17 cellular contexts compared by ENCODE assay signal in the genomic region with DNA sequence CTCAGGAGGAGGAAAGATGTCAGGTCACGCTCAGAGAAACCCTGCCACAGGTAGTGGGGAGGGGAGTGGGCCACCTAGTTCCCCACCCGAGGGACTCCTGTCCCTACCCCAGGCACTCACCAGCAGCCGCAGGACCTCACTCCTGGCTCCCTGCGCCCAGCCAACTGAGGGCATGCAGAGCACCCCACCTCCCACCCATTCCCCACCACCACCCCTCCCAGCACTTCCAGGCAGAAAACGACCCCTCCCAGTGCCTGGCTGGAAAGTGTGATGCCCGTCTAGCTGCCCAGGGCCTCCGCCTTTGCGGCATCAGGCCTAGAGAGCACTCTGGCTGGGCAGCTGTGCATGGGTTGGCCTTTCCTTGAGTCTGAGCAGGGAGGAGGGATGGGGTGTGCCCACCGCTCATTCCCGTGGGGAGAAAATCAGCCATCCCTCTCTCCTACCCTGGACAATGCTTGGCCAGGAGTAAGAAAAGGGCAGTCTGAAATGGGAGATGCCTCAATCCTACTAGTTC. TPM values are rescaled to one million over a fixed set of nuclear protein-coding genes. Genes with fewer than 3 reads are reported as not detected.
DNase-seq lines count a peak whose midpoint lies in the region; ATAC-seq and TF ChIP-seq lines count a peak whose summit lies in the region.
"Had no signal": no experiment of that assay in that cellular context is flagged by ENCODE, and none has a peak within 500 bp of the region (broad histone marks: within the 10 kb centered on the region; RNA-seq: fewer than 3 reads in every experiment).

No MANE protein-coding gene starts in this region.

- H3K4me3 ChIP-seq in adrenal gland (no peak overlapping the region), esophagus squamous epithelium (no peak overlapping the region), neuronal stem cell (ENCODE audit: low read length in 2 of 2) (no peak overlapping the region), urinary bladder (ENCODE audit: low read depth, low read length) (no peak overlapping the region)

- H2BK5ac ChIP-seq in neuronal stem cell (ENCODE audit: low read length) = no peak overlapping the region

- TF ChIP-seq POLR2A in adrenal gland (IDR thresholded peaks at IDR 0.05) = no peak
- no peak for TF ChIP-seq POLR2A in esophagus squamous epithelium (IDR thresholded peaks at IDR 0.05)

- H3K27me3 ChIP-seq in adrenal gland (no peaks in the 10 kb centered on the region), esophagus squamous epithelium (no peaks in the 10 kb centered on the region), neuronal stem cell (ENCODE audit: control insufficient read depth in 3 of 3, insufficient read depth in 3 of 3, low read depth in 1 of 3, low read length in 3 of 3) (peaks cover 0 to 28% (median 0%) of the 10 kb centered on the region in 3 experiments)

- TF ChIP-seq CTCF in adrenal gland (IDR thresholded peaks at IDR 0.05) = no peak
- TF ChIP-seq CTCF in esophagus squamous epithelium (IDR thresholded peaks at IDR 0.05) = no peak

- no peak for ATAC-seq in GM21423 (IDR thresholded peaks at IDR 0.05; ENCODE audit: unreplicated experiment)

- no peak overlapping the region for H2BK12ac ChIP-seq in neuronal stem cell (ENCODE audit: low read length)

- no peak overlapping the region for H3K14ac ChIP-seq in neuronal stem cell (ENCODE audit: low read length)

- H2AK5ac ChIP-seq in neuronal stem cell (ENCODE audit: low read depth, low read length) = peak overlapping the region; percentile 57

- H2AFZ ChIP-seq in neuronal stem cell (ENCODE audit: low read length) = no peak overlapping the region

- H3K36me3 ChIP-seq in adrenal gland (replicated peaks in 1 of 2) (no peaks in the 10 kb centered on the region), esophagus squamous epithelium (no peaks in the 10 kb centered on the region), neuronal stem cell (replicated peaks in 1 of 2; ENCODE audit: control insufficient read depth in 2 of 2, insufficient read depth in 2 of 2, low read length in 2 of 2) (no peaks in the 10 kb centered on the region), urinary bladder (ENCODE audit: insufficient read depth) (no peaks in the 10 kb centered on the region)

- H3K79me1 ChIP-seq in neuronal stem cell (ENCODE audit: low read depth, low read length) = peaks cover 2% of the 10 kb centered on the region

- WGBS in adrenal gland, 4 donors = 69 to 80% (median 78%) methylated on average over 2 to 10 of the region's 10 CpGs
- WGBS in esophagus squamous epithelium, 2 donors = 80 to 95% methylated on average over 1 to 6 of the region's 10 CpGs
- WGBS in neuronal stem cell (ENCODE audit: extremely low coverage in 2 of 2, insufficient read length in 2 of 2, insufficient replicate concordance in 1 of 2), 2 donors = no CpG with 5 or more reads among the region's 10 CpGs
- 74% methylated on average over 10 of the region's 10 CpGs for WGBS in urinary bladder

- no peak overlapping the region for H3K4me3 Mint-ChIP-seq in activated T-cell treated with anti-CD3 and anti-CD28 coated beads, Interleukin-2, amount 50 U/mL, for 24 hours

- H3K27ac Mint-ChIP-seq in activated T-cell treated with anti-CD3 and anti-CD28 coated beads, Interleukin-2, amount 50 U/mL, for 24 hours = no peak overlapping the region

- no peak overlapping the region for H3K9ac ChIP-seq in neuronal stem cell (ENCODE audit: low read depth, low read length, poor library complexity)

- H3K27ac ChIP-seq in adrenal gland (peak overlapping the region in 3 of 5 donors; percentile 15 to 85 (median 17)), esophagus squamous epithelium (peak overlapping the region in 3 of 4 donors; percentile 26 to 73 (median 68)), neuronal stem cell (replicated peaks; ENCODE audit: low read length) (no peak overlapping the region), urinary bladder (ENCODE audit: low read depth) (peak overlapping the region; percentile 62)

- no peaks in the 10 kb centered on the region for H3K36me3 Mint-ChIP-seq in activated T-cell treated with anti-CD3 and anti-CD28 coated beads, Interleukin-2, amount 50 U/mL, for 24 hours (ENCODE audit: low read depth)

- H3K4me1 ChIP-seq in adrenal gland (replicated peaks in 1 of 2) (peaks cover 10 to 28% of the 10 kb centered on the region in 2 donors), esophagus squamous epithelium (peaks cover 32 to 66% (median 59%) of the 10 kb centered on the region in 3 donors), neuronal stem cell (ENCODE audit: control insufficient read depth in 2 of 2, insufficient read depth in 1 of 2, low read depth in 1 of 2, low read length in 2 of 2) (peaks cover 0 to 21% of the 10 kb centered on the region in 2 donors), urinary bladder (ENCODE audit: insufficient read depth) (peaks cover 6% of the 10 kb centered on the region)

- H2BK15ac ChIP-seq in neuronal stem cell (ENCODE audit: low read length) = no peak overlapping the region

- no peak overlapping the region for H3K4ac ChIP-seq in neuronal stem cell (ENCODE audit: low read length)

- no peak overlapping the region for H3K23ac ChIP-seq in neuronal stem cell (ENCODE audit: low read depth, low read length, poor library complexity)

- intact Hi-C loops in adrenal gland (cut with DNase I) (no loop called here), esophagus squamous epithelium (cut with DNase I) (loop anchor here (10.0 kb wide), 1 partner anchor 177 kb away; no protein-coding TSS in a partner anchor)

- no peaks in the 10 kb centered on the region for H3K9me3 Mint-ChIP-seq in activated T-cell treated with anti-CD3 and anti-CD28 coated beads, Interleukin-2, amount 50 U/mL, for 24 hours

- H2BK120ac ChIP-seq in neuronal stem cell (ENCODE audit: low read depth, low read length) = no peak overlapping the region

- H3K4me1 Mint-ChIP-seq in activated T-cell treated with anti-CD3 and anti-CD28 coated beads, Interleukin-2, amount 50 U/mL, for 24 hours (ENCODE audit: low read depth) = peaks cover 50% of the 10 kb centered on the region

- H3K18ac ChIP-seq in neuronal stem cell (ENCODE audit: low read length) = no peak overlapping the region

- H3K9me3 ChIP-seq in adrenal gland (replicated peaks in 1 of 3) (no peaks in the 10 kb centered on the region), esophagus squamous epithelium (no peaks in the 10 kb centered on the region), neuronal stem cell (replicated peaks in 1 of 2; ENCODE audit: control insufficient read depth in 2 of 2, insufficient read depth in 1 of 2, low read depth in 1 of 2, low read length in 2 of 2) (no peaks in the 10 kb centered on the region)

- DNase-seq in adrenal gland (no peak), esophagus squamous epithelium (lab: John Stamatoyannopoulos, UW) (no peak), neuronal stem cell (ENCODE audit: low spot score) (no peak), T-helper 9 cell (no peak)
- no peak for DNase-seq in activated T-cell treated with anti-CD3 and anti-CD28 coated beads, Interleukin-2, amount 50 U/mL, for 24 hours
- DNase-seq: DMS153, EL, GOT3, NCI-H1048, NCI-H1694, NCI-H2107, NCI-H345, NCI-H526 treated with DMSO at 0.1 percent for 48 hours, OCI-M1 had no signal

- H4K91ac ChIP-seq in neuronal stem cell (ENCODE audit: low read depth, low read length, poor library complexity) = no peak overlapping the region

- no peak overlapping the region for H4K8ac ChIP-seq in neuronal stem cell (ENCODE audit: low read depth, low read length)

- no peaks in the 10 kb centered on the region for H3K27me3 Mint-ChIP-seq in activated T-cell treated with anti-CD3 and anti-CD28 coated beads, Interleukin-2, amount 50 U/mL, for 24 hours

- H3K4me2 ChIP-seq in neuronal stem cell (ENCODE audit: insufficient read depth, low read length, poor library complexity, severe bottlenecking) = no peak overlapping the region

RNA-seq across cellular contexts. Expression of gene C10orf105, which starts 1.4 kb away (rescaled TPM):
- total RNA-seq in adrenal gland (under 1 TPM in 6 of 8 donors, not detected in 2; 0.07 to 0.48 (median 0.11) TPM), esophagus squamous epithelium (under 1 TPM in 2 of 4 donors, not detected in 2; under 0.01 to 0.15 TPM), urinary bladder (0.26 TPM)
- polyA plus RNA-seq in adrenal gland (under 1 TPM; 0.07 to 0.08 (median 0.07) TPM), urinary bladder (0.11 TPM)
- 1.4 TPM for polyA plus RNA-seq in neuronal stem cell (2013, experiment 1 of 2)
- polyA plus RNA-seq in neuronal stem cell (2013, experiment 2 of 2) = 1.3 TPM
- polyA plus RNA-seq: AG04450 had no signal

RNA-seq across cellular contexts. Expression of gene VSIR, which starts 55.1 kb away (rescaled TPM):
- 10 to 100 TPM; 14.1 to 71.7 (median 41.5) TPM for total RNA-seq in adrenal gland
- polyA plus RNA-seq in adrenal gland = 10 to 100 TPM; 10.8 to 17.1 (median 15.3) TPM
- total RNA-seq in esophagus squamous epithelium = 10 to 100 TPM; 34.1 to 51.7 (median 44.8) TPM
- 0.29 TPM for polyA plus RNA-seq in neuronal stem cell (2013, experiment 1 of 2)
- 0.48 TPM for polyA plus RNA-seq in neuronal stem cell (2013, experiment 2 of 2)
- 24.9 TPM for total RNA-seq in urinary bladder
- 59.6 TPM for polyA plus RNA-seq in urinary bladder
